ENCODE assay signal across 11 cellular contexts in the genomic region with DNA sequence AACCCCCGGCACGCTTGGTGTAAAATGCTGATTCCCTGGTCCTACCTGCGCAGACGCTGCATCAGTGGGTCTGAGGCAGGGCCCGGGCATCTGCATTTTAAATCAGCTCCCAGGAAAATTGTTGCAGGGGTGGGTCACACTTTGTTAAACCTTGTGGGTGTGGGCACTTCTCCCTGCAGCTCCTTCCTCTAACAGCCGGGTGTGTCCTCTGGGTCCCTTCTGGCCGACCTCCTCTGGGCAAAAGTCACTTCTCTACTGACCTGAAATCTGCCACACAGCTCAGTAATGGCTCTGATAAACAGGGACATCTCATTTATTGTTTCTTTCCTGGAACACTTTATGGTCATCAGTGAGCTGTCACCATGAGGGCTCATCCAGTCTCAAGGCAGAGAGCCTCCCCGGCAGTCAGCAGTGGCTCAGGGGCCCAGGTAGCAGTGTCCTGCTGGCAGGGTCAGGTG. TPM values are rescaled to one million over a fixed set of nuclear protein-coding genes. Genes with fewer than 3 reads are reported as not detected.
"Had no signal": no experiment of that assay in that cellular context is flagged by ENCODE, and none has a peak within 500 bp of the region (broad histone marks: within the 10 kb centered on the region; RNA-seq: fewer than 3 reads in every experiment).

No MANE protein-coding gene starts in this region.

- H3K9me3 Mint-ChIP-seq: activated CD4-positive, alpha-beta memory T cell treated with anti-CD3 and anti-CD28 coated beads, Interleukin-2, amount 10 ng/mL, durations not matched to agents 7 days and 5 days; neural crest cell; T-helper 2 cell treated with Interferon-gamma antibody and Interleukin-4, amounts not matched to agents 5 μg/mL and 100 μg/mL, for 36 hours had no signal

- H3K27me3 ChIP-seq: thyroid gland had no signal

- H3K4me1 ChIP-seq: heart left ventricle, left lung, parathyroid adenoma, thyroid gland had no signal

- H3K9me3 ChIP-seq: heart left ventricle, left lung, thyroid gland had no signal

- ATAC-seq: left lung had no signal

- H3K4me3 Mint-ChIP-seq: activated CD4-positive, alpha-beta memory T cell treated with anti-CD3 and anti-CD28 coated beads, Interleukin-2, amount 10 ng/mL, durations not matched to agents 7 days and 5 days; neural crest cell; T-helper 2 cell treated with Interferon-gamma antibody and Interleukin-4, amounts not matched to agents 5 μg/mL and 100 μg/mL, for 36 hours had no signal

- H3K79me2 ChIP-seq: parathyroid adenoma had no signal

- H3K27ac ChIP-seq: heart left ventricle, left lung, parathyroid adenoma, thyroid gland had no signal

- H3K4me3 ChIP-seq: heart left ventricle, left lung, thyroid gland had no signal

- H3K27ac Mint-ChIP-seq: activated CD4-positive, alpha-beta memory T cell treated with anti-CD3 and anti-CD28 coated beads, Interleukin-2, amount 10 ng/mL, durations not matched to agents 7 days and 5 days; T-helper 2 cell treated with Interferon-gamma antibody and Interleukin-4, amounts not matched to agents 5 μg/mL and 100 μg/mL, for 36 hours had no signal

- H2AFZ ChIP-seq: parathyroid adenoma had no signal

- DNase-seq: activated CD4-positive, alpha-beta memory T cell treated with anti-CD3 and anti-CD28 coated beads, Interleukin-2, amount 10 ng/mL, durations not matched to agents 7 days and 5 days; activated T-cell treated with anti-CD3 and anti-CD28 coated beads, Interleukin-2, amount 50 U/mL, for 48 hours; heart left ventricle; left lung; SW 1271; thyroid gland had no signal

- H3K36me3 ChIP-seq: heart left ventricle, left lung, thyroid gland had no signal

RNA-seq across cellular contexts. Expression of gene TMPRSS2, which starts 52.8 kb away (rescaled TPM):
- total RNA-seq: activated CD4-positive, alpha-beta memory T cell treated with anti-CD3 and anti-CD28 coated beads, Interleukin-2, amount 10 ng/mL, durations not matched to agents 7 days and 5 days; frontal cortex; heart left ventricle; neural crest cell; skeletal muscle tissue had no signal
